In the genomic region with DNA sequence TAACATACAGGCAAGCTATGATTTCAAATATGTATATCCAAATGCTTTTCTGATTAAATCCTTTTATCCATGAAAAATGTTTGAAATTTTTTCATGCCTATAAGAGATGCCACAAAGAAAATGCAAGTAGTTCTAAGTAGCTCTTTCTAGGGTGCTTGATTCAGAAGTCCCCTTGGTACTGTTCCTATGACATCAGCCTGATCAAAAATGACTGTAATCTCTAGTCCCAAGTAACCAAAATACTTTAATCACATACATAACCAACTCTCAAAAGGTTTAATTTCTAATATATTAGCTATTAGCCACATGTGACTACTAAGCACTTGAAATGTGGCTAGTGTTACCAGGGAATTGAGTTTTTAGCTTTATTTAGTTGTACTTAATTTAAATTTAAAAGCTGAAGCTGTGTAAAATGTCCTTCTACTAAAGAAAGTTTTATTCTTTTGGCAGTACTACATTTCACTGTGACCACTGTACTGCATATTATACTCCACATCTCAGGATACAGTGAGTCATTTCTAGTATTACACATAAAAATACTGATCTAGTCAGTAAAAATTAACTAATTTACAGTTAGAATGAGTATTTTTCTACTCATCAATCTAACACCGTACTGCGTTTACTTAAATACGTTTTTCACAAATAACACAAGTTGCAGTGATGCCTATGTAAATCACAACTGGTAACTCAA, we compare ENCODE assay signal across 13 cellular contexts. TPM values are rescaled to one million over a fixed set of nuclear protein-coding genes. Genes with fewer than 3 reads are reported as not detected.
DNase-seq lines count a peak whose midpoint lies in the region; ATAC-seq, FAIRE-seq and TF ChIP-seq lines count a peak whose summit lies in the region.
"Had no signal": no experiment of that assay in that cellular context is flagged by ENCODE, and none has a peak within 500 bp of the region (broad histone marks: within the 10 kb centered on the region; RNA-seq: fewer than 3 reads in every experiment).

No MANE protein-coding gene starts in this region.

- peaks cover 0 to 15% (median 0%) of the 10 kb centered on the region in 9 donors for H3K4me1 ChIP-seq in heart right ventricle

- H3K36me3 ChIP-seq in bronchial epithelial cell (ENCODE audit: control insufficient read depth, insufficient read depth, low read length), result no peaks in the 10 kb centered on the region
- H3K36me3 ChIP-seq in MG63, result no peaks in the 10 kb centered on the region
- peaks cover 0 to 4% (median 0%) of the 10 kb centered on the region in 9 donors for H3K36me3 ChIP-seq in heart right ventricle

- H3K9me3 ChIP-seq in MG63, result no peaks in the 10 kb centered on the region
- H3K9me3 ChIP-seq in heart right ventricle, result no peaks in the 10 kb centered on the region

- no peak for FAIRE-seq in bronchial epithelial cell (lab: Jason Lieb, UNC)

- intact Hi-C loops in heart right ventricle (cut with DNase I), result loop anchor here in 9 of 10 donors (2.0 to 10.0 kb wide), 7 partner anchors 137 to 235 kb away; no protein-coding TSS in a partner anchor

- H3K4me3 ChIP-seq in bronchial epithelial cell (ENCODE audit: low read depth, low read length) (no peak overlapping the region), MG63 (no peak overlapping the region), heart right ventricle (no peak overlapping the region)

- peak; percentile 35 for DNase-seq in EH (ENCODE audit: low read depth)
- DNase-seq in bronchial epithelial cell (ENCODE audit: low read depth), result peak; percentile 27
- DNase-seq in MG63, result no peak
- no peak for DNase-seq in HuH-7 (ENCODE audit: low spot score)
- DNase-seq in heart right ventricle, result no peak
- DNase-seq: CD4-positive, CD25-positive, alpha-beta regulatory T cell; cerebellar nuclear complex; foreskin fibroblast; NCI-H1417 treated with DMSO at 0.1 percent for 48 hours; occipital lobe had no signal

- ATAC-seq in GM19463 (IDR thresholded peaks at IDR 0.05; ENCODE audit: unreplicated experiment), result peak; percentile 58
- peak; percentile 46 for ATAC-seq in HG03439 (IDR thresholded peaks at IDR 0.05; ENCODE audit: unreplicated experiment)
- ATAC-seq in GM21619 (IDR thresholded peaks at IDR 0.05; ENCODE audit: unreplicated experiment), result no peak
- no peak for ATAC-seq in heart right ventricle

- H3K27ac ChIP-seq in heart right ventricle, result no peak overlapping the region

- no peaks in the 10 kb centered on the region for H3K27me3 ChIP-seq in bronchial epithelial cell (ENCODE audit: control insufficient read depth, insufficient read depth, low read length)
- 0 out of 2 replicates have a peak, but pooled peaks cover 3% of the 10 kb centered on the region for H3K27me3 ChIP-seq in MG63
- no peaks in the 10 kb centered on the region for H3K27me3 ChIP-seq in heart right ventricle

- WGBS in heart right ventricle, 2 donors, result 98% methylated on average over 3 of the region's 3 CpGs

- TF ChIP-seq CTCF in bronchial epithelial cell (IDR thresholded peaks at IDR 0.05; ENCODE audit: insufficient read depth, low read length, severe bottlenecking), result no peak
- TF ChIP-seq CTCF in heart right ventricle (IDR thresholded peaks at IDR 0.05), result no peak

RNA-seq across cellular contexts. Expression of a gene that starts 33.9 kb away (rescaled TPM):
- 104 and 145 TPM in 2 replicates for total RNA-seq in bronchial epithelial cell
- total RNA-seq in MG63 (2014; rRNA removed; shearing (Covaris generic); ENCODE audit: low replicate concordance), result 17.8 and 34.4 TPM in 2 replicates
- total RNA-seq in heart right ventricle, result 10 to 100 TPM; 59.5 to 87.6 (median 71.7) TPM
- polyA plus RNA-seq in heart right ventricle, result 10 to 100 TPM; 12.1 to 52.5 TPM

Comparison
In these comparisons a context has a peak if more than half of its experiments do, and no peak if none do; other contexts are left out.
1. DNase-seq: peak in EH (single experiment) and bronchial epithelial cell (single experiment); none in MG63 (single experiment), HuH-7 (single experiment) and heart right ventricle (0 of 2).
2. ATAC-seq: peak in GM19463 (single experiment) and HG03439 (single experiment); none in GM21619 (single experiment) and heart right ventricle (0 of 8).